8 cellular contexts compared by ENCODE assay signal in the genomic region with DNA sequence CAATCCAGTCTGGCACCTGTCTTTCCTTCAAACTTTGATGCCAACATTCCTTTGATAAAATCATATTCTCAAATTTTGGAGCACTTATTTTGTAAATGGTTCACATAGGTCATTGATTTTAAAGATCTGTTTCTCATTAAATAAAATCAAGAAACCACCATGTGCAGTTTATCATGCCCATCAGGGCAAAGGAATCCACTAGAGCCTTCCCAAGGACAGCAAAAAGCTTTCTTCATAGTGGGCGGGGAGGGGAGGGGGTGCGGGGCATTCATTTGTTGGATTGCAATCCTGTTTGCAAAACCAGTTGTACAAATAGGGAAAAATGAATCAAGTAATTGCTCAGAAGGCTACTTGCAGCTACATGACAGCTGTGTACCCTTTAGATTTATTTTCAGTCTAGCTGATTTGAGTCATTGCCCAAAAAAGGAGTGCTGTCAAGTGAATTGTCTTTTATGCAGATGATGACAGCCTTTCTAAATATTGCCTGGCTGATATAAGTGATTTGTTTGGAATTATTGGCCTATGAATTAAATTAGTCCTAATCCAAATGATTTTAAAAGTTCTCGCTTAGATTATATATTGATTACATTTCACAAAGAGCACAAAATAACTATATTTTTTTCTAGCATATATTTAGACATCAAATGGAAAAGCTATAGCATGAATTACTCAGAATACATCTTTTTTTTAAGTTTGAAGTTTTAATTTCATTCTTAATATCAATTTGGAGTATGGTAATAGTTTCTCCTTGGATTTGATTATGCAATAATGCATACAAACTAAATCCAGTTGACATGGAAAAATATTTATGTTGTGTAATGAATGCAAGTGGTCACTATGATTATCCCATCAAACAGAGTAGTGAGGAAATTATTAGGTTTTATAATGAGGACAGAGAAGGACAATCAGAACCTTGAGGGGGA. TPM values are rescaled to one million over a fixed set of nuclear protein-coding genes. Genes with fewer than 3 reads are reported as not detected.
A peak's percentile ranks its signal among the peaks of the same experiment; 100 is the strongest.
DNase-seq lines count a peak whose midpoint lies in the region; ATAC-seq and TF ChIP-seq lines count a peak whose summit lies in the region.

No MANE protein-coding gene starts in this region.

- no peaks in the 10 kb centered on the region for H4K20me1 ChIP-seq in GM23248 (ENCODE audit: insufficient read depth)

- H3K9me2 ChIP-seq in GM23248 (ENCODE audit: insufficient read depth): no peaks in the 10 kb centered on the region

- no peak overlapping the region for H3K4me2 ChIP-seq in GM23248 (ENCODE audit: unreplicated experiment)

- H3K27me3 ChIP-seq in GM23248 (replicated peaks; ENCODE audit: insufficient read depth): no peaks in the 10 kb centered on the region

- ATAC-seq in SK-N-SH treated with all-trans-retinoic acid at 6 μM for 48 hours (peak; percentile 83), GM18498 (IDR thresholded peaks at IDR 0.05; ENCODE audit: unreplicated experiment) (no peak), GM21367 (IDR thresholded peaks at IDR 0.05; ENCODE audit: unreplicated experiment) (no peak)

- H3K27ac ChIP-seq in GM23248: no peak overlapping the region

- WGBS in GM23248 (ENCODE audit: low coverage in 1 of 2, low lambda C conversion rate in 2 of 2, missing lambda C conversion rate in 2 of 2), 2 experiments: 35% methylated on average over 3 of the region's 3 CpGs

- DNase-seq in AG04449 (ENCODE audit: low read depth, low spot score) (peak; percentile 12), GM23248 (peak; percentile 64), hepatic stellate cell (ENCODE audit: low spot score) (peak; percentile 19), GM10266 (ENCODE audit: extremely low spot score) (no peak)
- DNase-seq in stimulated activated CD4-positive, alpha-beta T cell treated with anti-CD3 and anti-CD28 coated beads, Interleukin-4, amount 100 ng/mL, for 1 hour: no peak

- H3K9ac ChIP-seq in GM23248: no peak overlapping the region

- H3K4me3 ChIP-seq in AG04449 (ENCODE audit: low read depth, low read length) (no peak overlapping the region), GM23248 (no peak overlapping the region)

- no peak overlapping the region for H2AFZ ChIP-seq in GM23248

- peaks cover 17% of the 10 kb centered on the region; the same call in 1 of the 2 replicates for H3F3A ChIP-seq in GM23248 (ENCODE audit: insufficient read depth)

- H3K4me1 ChIP-seq in GM23248 (ENCODE audit: insufficient read depth): peaks cover 20% of the 10 kb centered on the region

- no peak for TF ChIP-seq CTCF in AG04449 (IDR thresholded peaks at IDR 0.05; ENCODE audit: insufficient read depth, low read length, missing control alignments)
- TF ChIP-seq CTCF in GM10266 (IDR thresholded peaks at IDR 0.05; ENCODE audit: control insufficient read depth, insufficient read depth, low read depth, missing control alignments): no peak

- no peaks in the 10 kb centered on the region for H3K9me3 ChIP-seq in GM23248 (ENCODE audit: low read depth)

- H3K36me3 ChIP-seq in GM23248 (ENCODE audit: low read depth): no peaks in the 10 kb centered on the region

- POLR2A ChIA-PET in AG04449 (lab: Yijun Ruan, JAX): no interaction called here

- H3K79me2 ChIP-seq in GM23248 (ENCODE audit: insufficient read depth): no peaks in the 10 kb centered on the region

- in situ Hi-C loops in GM23248 (cut with MboI): no loop called here

- CTCF ChIA-PET in AG04449 (lab: Yijun Ruan, JAX): no interaction called here

TF ChIP-seq in SK-N-SH treated with all-trans-retinoic acid at 6 μM for 48 hours, 23 proteins besides CTCF, POLR2A, EP300 and RAD21 (continues in another document):
- TF ChIP-seq ZNF565 (CRISPR knock-in tag; conservative IDR thresholded peaks at IDR 0.05; ENCODE audit: low read depth) (no peak), OSR1 (CRISPR knock-in tag; IDR thresholded peaks at IDR 0.05) (no peak), ZC3H10 (CRISPR knock-in tag; IDR thresholded peaks at IDR 0.05) (no peak), GLIS3 (CRISPR knock-in tag; IDR thresholded peaks at IDR 0.05) (0 out of 2 replicates have a peak, but pooled peaks have one; percentile 72), CSRNP3 (CRISPR knock-in tag; IDR thresholded peaks at IDR 0.05) (0 out of 2 replicates have a peak, but pooled peaks have one; percentile 58), ESRRG (CRISPR knock-in tag; IDR thresholded peaks at IDR 0.05) (no peak), CSDC2 (CRISPR knock-in tag; IDR thresholded peaks at IDR 0.05) (no peak), ISL1 (CRISPR knock-in tag; IDR thresholded peaks at IDR 0.05) (peak; percentile 99), CREB5 (CRISPR knock-in tag; IDR thresholded peaks at IDR 0.05; ENCODE audit: low read depth) (0 out of 2 replicates have a peak, but pooled peaks have one; percentile 34), ZFP3 (CRISPR knock-in tag; IDR thresholded peaks at IDR 0.05) (peak; percentile 30; the same call in 1 of the 2 replicates), TSHZ2 (CRISPR knock-in tag; IDR thresholded peaks at IDR 0.05) (peak; percentile 61; the same call in 1 of the 2 replicates), ZNF8 (CRISPR knock-in tag; IDR thresholded peaks at IDR 0.05) (no peak), RARB (CRISPR knock-in tag; IDR thresholded peaks at IDR 0.05) (no peak), BACH2 (CRISPR knock-in tag; IDR thresholded peaks at IDR 0.05; ENCODE audit: borderline replicate concordance) (no peak), TOX (CRISPR knock-in tag; IDR thresholded peaks at IDR 0.05; ENCODE audit: borderline replicate concordance) (no peak), TCF4 (CRISPR knock-in tag; IDR thresholded peaks at IDR 0.05; ENCODE audit: borderline replicate concordance) (peak; percentile 73; the same call in 1 of the 2 replicates), SNAI2 (CRISPR knock-in tag; IDR thresholded peaks at IDR 0.05) (peak; percentile 97), ZNF70 (CRISPR knock-in tag; IDR thresholded peaks at IDR 0.05) (no peak)
- TF ChIP-seq, protein P1, sequence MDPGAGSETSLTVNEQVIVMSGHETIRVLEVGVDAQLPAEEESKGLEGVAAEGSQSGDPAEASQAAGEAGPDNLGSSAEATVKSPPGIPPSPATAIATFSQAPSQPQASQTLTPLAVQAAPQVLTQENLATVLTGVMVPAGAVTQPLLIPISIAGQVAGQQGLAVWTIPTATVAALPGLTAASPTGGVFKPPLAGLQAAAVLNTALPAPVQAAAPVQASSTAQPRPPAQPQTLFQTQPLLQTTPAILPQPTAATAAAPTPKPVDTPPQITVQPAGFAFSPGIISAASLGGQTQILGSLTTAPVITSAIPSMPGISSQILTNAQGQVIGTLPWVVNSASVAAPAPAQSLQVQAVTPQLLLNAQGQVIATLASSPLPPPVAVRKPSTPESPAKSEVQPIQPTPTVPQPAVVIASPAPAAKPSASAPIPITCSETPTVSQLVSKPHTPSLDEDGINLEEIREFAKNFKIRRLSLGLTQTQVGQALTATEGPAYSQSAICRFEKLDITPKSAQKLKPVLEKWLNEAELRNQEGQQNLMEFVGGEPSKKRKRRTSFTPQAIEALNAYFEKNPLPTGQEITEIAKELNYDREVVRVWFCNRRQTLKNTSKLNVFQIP (CRISPR knock-in tag; IDR thresholded peaks at IDR 0.05; ENCODE audit: borderline replicate concordance, low read depth): no peak

RNA-seq across cellular contexts. Expression of gene LRRC8B, which starts 23.2 kb away (rescaled TPM):
- 0.32 and 0.63 TPM in 2 replicates for total RNA-seq in GM23248 (2014; rRNA removed; shearing (Covaris generic))
- 0.33 and 0.54 TPM in 2 replicates for polyA plus RNA-seq in GM23248 (2016; fragmentation: Nextera tagmentation; extraction: Ambion mirVana)

Comparison
In these comparisons a context has a peak if more than half of its experiments do, and no peak if none do; other contexts are left out.
1. DNase-seq: peak in AG04449 (single experiment), GM23248 (single experiment) and hepatic stellate cell (single experiment); none in stimulated activated CD4-positive, alpha-beta T cell treated with anti-CD3 and anti-CD28 coated beads, Interleukin-4, amount 100 ng/mL, for 1 hour (single experiment) and GM10266 (single experiment).